In the genomic region with DNA sequence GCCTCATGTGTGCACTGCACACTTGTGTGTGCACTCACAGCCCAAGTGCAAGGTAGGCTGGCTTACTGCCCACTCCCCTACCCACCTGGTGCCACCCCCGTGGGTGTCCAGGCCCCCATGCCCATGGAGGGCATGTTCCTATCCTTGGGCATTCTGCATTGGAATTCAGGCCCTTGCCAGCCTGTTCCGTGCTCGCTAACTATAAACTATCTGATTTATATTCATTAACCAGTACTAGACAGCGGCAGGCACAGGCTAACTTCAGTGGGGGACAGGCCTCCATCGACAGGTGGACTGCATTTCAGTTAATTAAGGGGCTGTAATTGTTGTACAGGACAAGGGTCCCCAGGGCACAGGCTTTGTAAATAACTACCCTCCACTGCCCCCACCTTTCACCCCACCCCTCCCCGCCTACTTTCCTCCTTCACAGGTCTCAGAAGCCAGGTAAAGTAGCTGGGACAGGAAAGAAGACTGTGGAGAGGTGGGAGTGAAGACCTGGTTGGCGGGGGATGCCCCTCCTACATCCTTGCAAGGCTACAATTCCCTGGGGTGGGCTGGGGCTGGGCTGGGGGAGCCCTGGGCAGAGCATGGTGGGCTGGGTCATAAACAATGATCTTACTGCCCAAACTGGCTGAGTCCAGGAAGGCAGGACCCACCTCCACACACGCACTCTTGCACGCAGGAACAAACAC, we compare ENCODE assay signal across 22 cellular contexts.
"Had no signal": no experiment of that assay in that cellular context is flagged by ENCODE, and none has a peak within 500 bp of the region (broad histone marks: within the 10 kb centered on the region; RNA-seq: fewer than 3 reads in every experiment).

No MANE protein-coding gene starts in this region.

- H3K36me3 Mint-ChIP-seq: activated naive CD4-positive, alpha-beta T cell treated with anti-CD3 and anti-CD28 coated beads, Interleukin-2, amount 50 U/mL, for 72 hours; natural killer cell treated with Interleukin-12 subunit alpha and Interleukin-12 subunit beta and Interleukin-15 and Interleukin-18, amount 100 ng/mL, for 72 hours; stimulated activated effector memory CD8-positive, alpha-beta T cell treated with anti-CD3 and anti-CD28 coated beads, Interleukin-12 subunit alpha, Interleukin-12 subunit beta, amount 100 ng/mL, for 72 hours; type B pancreatic cell had no signal

- H3K4me3 Mint-ChIP-seq: activated T-cell treated with anti-CD3 and anti-CD28 coated beads, Interleukin-2, amount 50 U/mL, for 72 hours; natural killer cell treated with Interleukin-12 subunit alpha and Interleukin-12 subunit beta and Interleukin-15 and Interleukin-18, amount 100 ng/mL, for 72 hours; stimulated activated effector memory CD8-positive, alpha-beta T cell treated with anti-CD3 and anti-CD28 coated beads, Interleukin-12 subunit alpha, Interleukin-12 subunit beta, amount 100 ng/mL, for 72 hours; T-helper 1 cell treated with Interleukin-12 subunit alpha and Interleukin-12 subunit beta and Interleukin-4 antibody, amounts not matched to agents 30 μg/mL and 1 μg/mL, for 36 hours; type B pancreatic cell had no signal

- H3K27me3 ChIP-seq: testis had no signal

- H3K27ac Mint-ChIP-seq: activated T-cell treated with anti-CD3 and anti-CD28 coated beads, Interleukin-2, amount 50 U/mL, for 72 hours; natural killer cell treated with Interleukin-12 subunit alpha and Interleukin-12 subunit beta and Interleukin-15 and Interleukin-18, amount 100 ng/mL, for 72 hours; stimulated activated effector memory CD8-positive, alpha-beta T cell treated with anti-CD3 and anti-CD28 coated beads, Interleukin-12 subunit alpha, Interleukin-12 subunit beta, amount 100 ng/mL, for 72 hours; T-helper 1 cell treated with Interleukin-12 subunit alpha and Interleukin-12 subunit beta and Interleukin-4 antibody, amounts not matched to agents 30 μg/mL and 1 μg/mL, for 36 hours; type B pancreatic cell had no signal

- H3K9me3 Mint-ChIP-seq: activated naive CD4-positive, alpha-beta T cell treated with anti-CD3 and anti-CD28 coated beads, Interleukin-2, amount 50 U/mL, for 72 hours; activated T-cell treated with anti-CD3 and anti-CD28 coated beads, Interleukin-2, amount 50 U/mL, for 72 hours; natural killer cell treated with Interleukin-12 subunit alpha and Interleukin-12 subunit beta and Interleukin-15 and Interleukin-18, amount 100 ng/mL, for 72 hours; stimulated activated effector memory CD8-positive, alpha-beta T cell treated with anti-CD3 and anti-CD28 coated beads, Interleukin-12 subunit alpha, Interleukin-12 subunit beta, amount 100 ng/mL, for 72 hours; T-helper 1 cell treated with Interleukin-12 subunit alpha and Interleukin-12 subunit beta and Interleukin-4 antibody, amounts not matched to agents 30 μg/mL and 1 μg/mL, for 36 hours; type B pancreatic cell had no signal

- DNase-seq: activated CD4-positive, alpha-beta T cell treated with anti-CD3 and anti-CD28 coated beads for 1 hour; activated CD4-positive, alpha-beta T cell treated with anti-CD3 and anti-CD28 coated beads, Interleukin-2, amount 50 U/mL, for 4 hours; activated gamma-delta T cell treated with Interleukin-2 at 50 U/mL for 16 hours; activated T-cell treated with anti-CD3 and anti-CD28 coated beads, Interleukin-2, amount 50 U/mL, for 72 hours; adrenal gland; effector CD4-positive, alpha-beta T cell; hypothalamus; left ventricle myocardium inferior; occipital lobe; psoas muscle; stimulated activated CD4-positive, alpha-beta T cell treated with anti-CD3 and anti-CD28 coated beads, Interleukin-4, amount 100 ng/mL, for 1 hour; stomach; testis had no signal

- H3K4me3 ChIP-seq: adrenal gland, left ventricle myocardium inferior, psoas muscle, smooth muscle cell, stomach, testis had no signal

- H3K27ac ChIP-seq: adrenal gland, left ventricle myocardium inferior, psoas muscle, stomach, testis had no signal

- FAIRE-seq: astrocyte, bronchial epithelial cell, frontal cortex had no signal

- H3K36me3 ChIP-seq: adrenal gland, left ventricle myocardium inferior, stomach had no signal

- H3K4me1 ChIP-seq: adrenal gland, left ventricle myocardium inferior, psoas muscle, stomach, testis had no signal

- H3K4me2 ChIP-seq: smooth muscle cell had no signal

- H3K4me1 Mint-ChIP-seq: stimulated activated effector memory CD8-positive, alpha-beta T cell treated with anti-CD3 and anti-CD28 coated beads, Interleukin-12 subunit alpha, Interleukin-12 subunit beta, amount 100 ng/mL, for 72 hours had no signal

- H3K9me3 ChIP-seq: adrenal gland, left ventricle myocardium inferior, psoas muscle, stomach, testis had no signal
